In genomic region chr13:21109168-21109567, GRCh38 we compare ENCODE assay signal across 2 cellular contexts.
TF ChIP-seq lines count a peak whose summit lies in the region.

No MANE protein-coding gene starts in this region.

TF ChIP-seq in IMR-90, 13 proteins besides CTCF, POLR2A, EP300 and RAD21:
- TF ChIP-seq FOS (IDR thresholded peaks at IDR 0.05; ENCODE audit: low read depth, low read length), result no peak
- TF ChIP-seq CHD1 (IDR thresholded peaks at IDR 0.05; ENCODE audit: low read depth, low read length), result no peak
- TF ChIP-seq RCOR1 (IDR thresholded peaks at IDR 0.05; ENCODE audit: insufficient replicate concordance, low read length), result no peak
- TF ChIP-seq SMC3 (IDR thresholded peaks at IDR 0.05; ENCODE audit: low read depth, low read length), result no peak

TF ChIP-seq in K562, 482 proteins besides CTCF, POLR2A, EP300 and RAD21:
- no peak for TF ChIP-seq SMARCB1 (IDR thresholded peaks at IDR 0.05; ENCODE audit: insufficient read length, low read depth)
- peak; percentile 39; the same call in 1 of the 2 replicates for TF ChIP-seq MGA (IDR thresholded peaks at IDR 0.05)
TF ChIP-seq in K562: peak in this region for 1.
